In the genomic region with DNA sequence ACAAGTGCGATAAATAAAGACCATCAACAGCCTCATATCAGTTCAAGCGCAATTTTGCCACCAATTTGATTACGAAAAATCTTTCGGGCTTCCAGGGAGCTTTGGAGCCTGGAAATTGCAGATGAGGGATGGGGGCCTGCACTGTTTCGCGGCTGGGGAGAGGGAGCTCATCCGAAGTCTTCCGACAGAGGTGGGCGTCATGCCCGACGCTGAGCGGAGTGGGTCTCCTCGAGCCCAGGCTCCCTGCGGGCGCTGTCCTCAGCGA, we compare ENCODE assay signal across 1 cellular context.
TF ChIP-seq lines count a peak whose summit lies in the region.

No MANE protein-coding gene starts in this region.

TF ChIP-seq in H1, 55 proteins besides CTCF, POLR2A, EP300 and RAD21:
- TF ChIP-seq RBBP5 (IDR thresholded peaks at IDR 0.05; ENCODE audit: borderline replicate concordance, low read depth, low read length) (no peak), JUN (IDR thresholded peaks at IDR 0.05; ENCODE audit: low read depth, low read length) (no peak), HDAC2 (IDR thresholded peaks at IDR 0.05; ENCODE audit: borderline replicate concordance in 1 of 2, low read depth in 2 of 2, low read length in 2 of 2) (no peak), BACH1 (IDR thresholded peaks at IDR 0.05; ENCODE audit: low read length) (no peak), CBX5 (IDR thresholded peaks at IDR 0.05; ENCODE audit: low read depth, low read length) (no peak), SRF (IDR thresholded peaks at IDR 0.05; ENCODE audit: low read depth, low read length) (no peak), CEBPB (IDR thresholded peaks at IDR 0.05; ENCODE audit: low read depth, low read length) (no peak), SP2 (IDR thresholded peaks at IDR 0.05; ENCODE audit: low read length) (no peak), SP4 (IDR thresholded peaks at IDR 0.05; ENCODE audit: low read length) (no peak), CHD2 (IDR thresholded peaks at IDR 0.05; ENCODE audit: low read length) (no peak), TAF7 (optimal IDR thresholded peaks at IDR 0.05; ENCODE audit: borderline replicate concordance, low read depth, low read length) (no peak), SIN3A (conservative IDR thresholded peaks at IDR 0.05 in 1 of 2, IDR thresholded peaks at IDR 0.05 in 1 of 2; ENCODE audit: low read depth in 1 of 2, low read length in 2 of 2) (no peak), ZNF274 (IDR thresholded peaks at IDR 0.05; ENCODE audit: borderline replicate concordance, extremely low read depth, low read length) (no peak)
- TF ChIP-seq, protein P1, sequence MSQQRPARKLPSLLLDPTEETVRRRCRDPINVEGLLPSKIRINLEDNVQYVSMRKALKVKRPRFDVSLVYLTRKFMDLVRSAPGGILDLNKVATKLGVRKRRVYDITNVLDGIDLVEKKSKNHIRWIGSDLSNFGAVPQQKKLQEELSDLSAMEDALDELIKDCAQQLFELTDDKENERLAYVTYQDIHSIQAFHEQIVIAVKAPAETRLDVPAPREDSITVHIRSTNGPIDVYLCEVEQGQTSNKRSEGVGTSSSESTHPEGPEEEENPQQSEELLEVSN (IDR thresholded peaks at IDR 0.05) = no peak
